Comparison of ENCODE assay signal across 8 cellular contexts in genomic region chr10:49592726-49593563, GRCh38. TPM values are rescaled to one million over a fixed set of nuclear protein-coding genes. Genes with fewer than 3 reads are reported as not detected.
A peak's percentile ranks its signal among the peaks of the same experiment; 100 is the strongest.
DNase-seq lines count a peak whose midpoint lies in the region; ATAC-seq and TF ChIP-seq lines count a peak whose summit lies in the region.

No MANE protein-coding gene starts in this region.

- TF ChIP-seq CTCF in astrocyte of the cerebellum (IDR thresholded peaks at IDR 0.05; ENCODE audit: low read depth, low read length, missing control alignments): peak; percentile 99

- no peak overlapping the region for H3K4me2 ChIP-seq in Karpas-422 (ENCODE audit: low read depth, low read length, poor library complexity, severe bottlenecking)

- no peaks in the 10 kb centered on the region for H3K4me1 ChIP-seq in Karpas-422 (ENCODE audit: low read length)

- no peaks in the 10 kb centered on the region for H3K9me3 ChIP-seq in Karpas-422 (ENCODE audit: low read length)

- H3K36me3 ChIP-seq in Karpas-422 (ENCODE audit: insufficient read depth, low read length): no peaks in the 10 kb centered on the region

- H3K4me3 ChIP-seq in Karpas-422 (ENCODE audit: low read length): no peak overlapping the region
- no peak overlapping the region for H3K4me3 ChIP-seq in astrocyte of the cerebellum (ENCODE audit: low read depth, low read length)

- in situ Hi-C loops in astrocyte of the cerebellum (cut with HindIII; ENCODE audit: low sequenced_read_pairs): no loop called here

- DNase-seq in COLO829 (ENCODE audit: low spot score) (peak; percentile 61), Karpas-422 (peak; percentile 86), T follicular helper cell (ENCODE audit: low read depth) (peak; percentile 19), astrocyte of the cerebellum (ENCODE audit: low read depth) (peak; percentile 16), hepatic stellate cell (ENCODE audit: low spot score) (peak; percentile 78), smooth muscle cell of the brain vasculature (ENCODE audit: low read depth, low spot score) (peak; percentile 18)

- no peak overlapping the region for H3K9ac ChIP-seq in Karpas-422 (ENCODE audit: low read length)

- no peaks in the 10 kb centered on the region for H3K27me3 ChIP-seq in Karpas-422 (ENCODE audit: low read length)

- H2AFZ ChIP-seq in Karpas-422 (ENCODE audit: low read length): no peak overlapping the region

- H3K79me2 ChIP-seq in Karpas-422 (ENCODE audit: low read length): no peaks in the 10 kb centered on the region

- no peaks in the 10 kb centered on the region for H3K9me2 ChIP-seq in Karpas-422 (replicated peaks; ENCODE audit: insufficient read depth, low read length)

- H3K27ac ChIP-seq in Karpas-422 (ENCODE audit: low read length): no peak overlapping the region

- ATAC-seq in GM19351 (IDR thresholded peaks at IDR 0.05; ENCODE audit: unreplicated experiment) (peak; percentile 85), HG02840 (IDR thresholded peaks at IDR 0.05; ENCODE audit: low FRiP score, unreplicated experiment) (no peak)

- H4K20me1 ChIP-seq in Karpas-422 (ENCODE audit: insufficient read depth, low read depth, low read length): no peaks in the 10 kb centered on the region

RNA-seq across cellular contexts. Expression of gene SLC18A3, which starts 17.2 kb away (rescaled TPM):
- total RNA-seq in Karpas-422 (2014; rRNA removed; shearing (Covaris generic); ENCODE audit: low replicate concordance): not detected in 2 replicates

RNA-seq across cellular contexts. Expression of gene CHAT, which starts 20.9 kb away (rescaled TPM):
- not detected in 2 replicates for total RNA-seq in Karpas-422 (2014; rRNA removed; shearing (Covaris generic); ENCODE audit: low replicate concordance)

RNA-seq across cellular contexts. Expression of gene ERCC6, which starts 54.0 kb away (rescaled TPM):
- 15.4 and 33.8 TPM in 2 replicates for total RNA-seq in Karpas-422 (2014; rRNA removed; shearing (Covaris generic); ENCODE audit: low replicate concordance)

Comparison
In these comparisons a context has a peak if more than half of its experiments do, and no peak if none do; other contexts are left out.
1. DNase-seq: peak in every context shown above with its lines; median percentile 86 in Karpas-422; 78 in hepatic stellate cell; 61 in COLO829; 19 in T follicular helper cell; 18 in smooth muscle cell of the brain vasculature; 16 in astrocyte of the cerebellum.